28 cellular contexts compared by ENCODE assay signal in the genomic region with DNA sequence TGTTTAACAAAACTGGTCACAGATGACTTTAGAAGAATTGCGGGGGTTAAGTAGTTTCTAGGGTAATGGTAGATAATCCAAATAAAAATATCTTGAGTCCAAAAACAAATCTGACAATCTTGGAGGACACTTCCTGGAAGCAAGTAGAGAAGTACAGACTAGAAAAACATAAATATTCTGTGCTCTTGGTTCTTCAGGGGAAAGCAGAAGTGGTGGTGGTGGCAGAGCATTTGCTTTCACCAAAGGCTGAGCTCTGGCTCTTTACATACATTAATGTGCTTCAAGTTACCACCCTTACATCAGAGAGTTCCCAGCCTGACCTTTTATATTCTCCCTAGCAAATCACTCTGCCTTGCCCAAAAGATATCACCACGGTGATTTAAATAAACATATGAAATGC. TPM values are rescaled to one million over a fixed set of nuclear protein-coding genes. Genes with fewer than 3 reads are reported as not detected.
"Had no signal": no experiment of that assay in that cellular context is flagged by ENCODE, and none has a peak within 500 bp of the region (broad histone marks: within the 10 kb centered on the region; RNA-seq: fewer than 3 reads in every experiment).

No MANE protein-coding gene starts in this region.

- H3K27me3 ChIP-seq: left lung, neural progenitor cell, neutrophil, right atrium auricular region, right lobe of liver, tibial nerve, uterus had no signal

- H3K4me1 ChIP-seq: left lung, neural progenitor cell, right atrium auricular region, tibial nerve, uterus had no signal

- H2AFZ ChIP-seq: neural progenitor cell had no signal

- H3K9ac ChIP-seq: neural progenitor cell had no signal

- H3K4me3 Mint-ChIP-seq: immature natural killer cell; mesothelial cell of epicardium; naive B cell; natural killer cell; nephron progenitor cell; neural progenitor cell; stimulated activated memory B cell treated with anti-CD40 and anti-IgM and Interleukin-4, amounts not matched to agents 10 μg/mL and 1 μg/mL and 100 μg/mL, for 72 hours; stimulated activated naive CD8-positive, alpha-beta T cell treated with anti-CD3 and anti-CD28 coated beads, Interleukin-15, amount 100 ng/mL, for 72 hours; type B pancreatic cell had no signal

- H3K36me3 Mint-ChIP-seq: immature natural killer cell; mesothelial cell of epicardium; naive B cell; natural killer cell; neural progenitor cell; stimulated activated memory B cell treated with anti-CD40 and anti-IgM and Interleukin-4, amounts not matched to agents 10 μg/mL and 1 μg/mL and 100 μg/mL, for 72 hours; type B pancreatic cell had no signal

- ATAC-seq: left colon; left lung; natural killer cell; stimulated activated memory B cell treated with anti-CD40 and anti-IgM and Interleukin-4, amounts not matched to agents 10 μg/mL and 1 μg/mL and 100 μg/mL, for 72 hours; stimulated activated naive CD8-positive, alpha-beta T cell treated with anti-CD3 and anti-CD28 coated beads, Interleukin-15, amount 100 ng/mL, for 72 hours had no signal

- H3K4me3 ChIP-seq: left lung, lung, neural progenitor cell, right atrium auricular region, right lobe of liver, smooth muscle cell, tibial nerve, uterus had no signal

- H3K9me3 Mint-ChIP-seq: mesothelial cell of epicardium; natural killer cell; neural progenitor cell; stimulated activated memory B cell treated with anti-CD40 and anti-IgM and Interleukin-4, amounts not matched to agents 10 μg/mL and 1 μg/mL and 100 μg/mL, for 72 hours; stimulated activated naive CD8-positive, alpha-beta T cell treated with anti-CD3 and anti-CD28 coated beads, Interleukin-15, amount 100 ng/mL, for 72 hours; type B pancreatic cell had no signal

- H3K4me1 Mint-ChIP-seq: immature natural killer cell; mesothelial cell of epicardium; naive B cell; natural killer cell; stimulated activated memory B cell treated with anti-CD40 and anti-IgM and Interleukin-4, amounts not matched to agents 10 μg/mL and 1 μg/mL and 100 μg/mL, for 72 hours; stimulated activated naive CD8-positive, alpha-beta T cell treated with anti-CD3 and anti-CD28 coated beads, Interleukin-15, amount 100 ng/mL, for 72 hours had no signal

- H3K27ac Mint-ChIP-seq: immature natural killer cell; mesothelial cell of epicardium; natural killer cell; nephron progenitor cell; neural progenitor cell; progenitor cell of endocrine pancreas; stimulated activated memory B cell treated with anti-CD40 and anti-IgM and Interleukin-4, amounts not matched to agents 10 μg/mL and 1 μg/mL and 100 μg/mL, for 72 hours; stimulated activated naive CD8-positive, alpha-beta T cell treated with anti-CD3 and anti-CD28 coated beads, Interleukin-15, amount 100 ng/mL, for 72 hours; type B pancreatic cell had no signal

- DNase-seq: immature natural killer cell; kidney; left colon; left lung; mesendoderm; naive B cell; natural killer cell; nephron progenitor cell; occipital lobe; right lobe of liver; stimulated activated CD4-positive, alpha-beta T cell treated with anti-CD3 and anti-CD28 coated beads, Interleukin-1b, Interleukin-23, amount 100 ng/mL, for 48 hours; stimulated activated CD4-positive, alpha-beta T cell treated with anti-CD3 and anti-CD28 coated beads, Interleukin-2, amount 100 ng/mL, for 48 hours; stimulated activated CD4-positive, alpha-beta T cell treated with anti-CD3 and anti-CD28 coated beads, Interleukin-4, amount 100 ng/mL, for 4 hours; stimulated activated CD8-positive, alpha-beta memory T cell treated with anti-CD3 and anti-CD28 coated beads, Interleukin-4, amount 100 ng/mL, for 48 hours; stimulated activated naive CD4-positive, alpha-beta T cell treated with Interleukin-2 at 50 U/mL for 16 hours; stimulated activated naive CD8-positive, alpha-beta T cell treated with anti-CD3 and anti-CD28 coated beads, Interleukin-15, amount 100 ng/mL, for 72 hours; substantia nigra; uterus had no signal

- H3K27me3 Mint-ChIP-seq: naive B cell; progenitor cell of endocrine pancreas; stimulated activated memory B cell treated with anti-CD40 and anti-IgM and Interleukin-4, amounts not matched to agents 10 μg/mL and 1 μg/mL and 100 μg/mL, for 72 hours had no signal

- H3K36me3 ChIP-seq: left lung, neural progenitor cell, neutrophil, right atrium auricular region, right lobe of liver, tibial nerve, uterus had no signal

- H3K9me3 ChIP-seq: left lung, neutrophil, right atrium auricular region, right lobe of liver, tibial nerve, uterus had no signal

- H3K4me2 ChIP-seq: neural progenitor cell, smooth muscle cell had no signal

- H3K27ac ChIP-seq: left lung, neural progenitor cell, neutrophil, right atrium auricular region, tibial nerve, uterus had no signal

RNA-seq across cellular contexts. Expression of a gene that starts 15.4 kb away (rescaled TPM):
- total RNA-seq: natural killer cell had no signal
